10 cellular contexts compared by ENCODE assay signal in genomic region chr2:12317853-12318426, GRCh38.
DNase-seq lines count a peak whose midpoint lies in the region; ATAC-seq, FAIRE-seq and TF ChIP-seq lines count a peak whose summit lies in the region.
"Had no signal": no experiment of that assay in that cellular context is flagged by ENCODE, and none has a peak within 500 bp of the region (broad histone marks: within the 10 kb centered on the region; RNA-seq: fewer than 3 reads in every experiment).

No MANE protein-coding gene starts in this region.

- TF ChIP-seq EP300 in transverse colon (IDR thresholded peaks at IDR 0.05; ENCODE audit: low read depth) = no peak

- no peaks in the 10 kb centered on the region for H3K9me3 ChIP-seq in transverse colon
- no peaks in the 10 kb centered on the region for H3K9me3 ChIP-seq in WERI-Rb-1 (ENCODE audit: severe bottlenecking)
- no peaks in the 10 kb centered on the region for H3K9me3 ChIP-seq in CD4-positive, alpha-beta T cell (ENCODE audit: control insufficient read depth, low read length)

- H3K27me3 Mint-ChIP-seq in CD4-positive, alpha-beta T cell = no peaks in the 10 kb centered on the region
- H3K27me3 Mint-ChIP-seq: central memory CD8-positive, alpha-beta T cell had no signal

- POLR2A ChIA-PET in CD4-positive, alpha-beta T cell (lab: Charles Lee) = no interaction called here

- H3K27me3 ChIP-seq in bronchial epithelial cell (ENCODE audit: control insufficient read depth, insufficient read depth, low read length) (no peaks in the 10 kb centered on the region), transverse colon (no peaks in the 10 kb centered on the region), WERI-Rb-1 (ENCODE audit: insufficient read depth, low read depth, severe bottlenecking) (no peaks in the 10 kb centered on the region)
- H3K27me3 ChIP-seq in CD4-positive, alpha-beta T cell (ENCODE audit: control insufficient read depth, insufficient read depth, low read length) = no peaks in the 10 kb centered on the region

- no peaks in the 10 kb centered on the region for H3K36me3 Mint-ChIP-seq in CD4-positive, alpha-beta T cell (ENCODE audit: low read depth)

- no peaks in the 10 kb centered on the region for H3K9me3 Mint-ChIP-seq in CD4-positive, alpha-beta T cell
- H3K9me3 Mint-ChIP-seq: central memory CD8-positive, alpha-beta T cell had no signal

- intact Hi-C loops in transverse colon (cut with DNase I; ENCODE audit: low total_unique reads) = no loop called here
- intact Hi-C loops in CD4-positive, alpha-beta T cell (cut with DNase I, micrococcal nuclease) = no loop called here

- in situ Hi-C loops in transverse colon (cut with MboI; ENCODE audit: low pct_ligation_motif_present in 1 of 4, low pct_unique_long_range_greater_than_20kb in 1 of 4, low sequenced_read_pairs in 3 of 4) = no loop called here

- CTCF ChIA-PET in CD4-positive, alpha-beta T cell (lab: Charles Lee) = no interaction called here

- H3K4me1 ChIP-seq in transverse colon = peaks cover 15 to 41% (median 38%) of the 10 kb centered on the region in 4 donors

- H3K27ac ChIP-seq in transverse colon (peak overlapping the region; percentile 66 to 84 (median 80)), WERI-Rb-1 (no peak overlapping the region)
- H3K27ac ChIP-seq in CD4-positive, alpha-beta T cell (ENCODE audit: low read depth, low read length) = no peak overlapping the region

- peak; percentile 94 for DNase-seq in HT1080 (ENCODE audit: low read depth)
- peak; percentile 93 for DNase-seq in bronchial epithelial cell (ENCODE audit: low read depth)
- peak; percentile 89 for DNase-seq in kidney glomerular epithelial cell (lab: John Stamatoyannopoulos, UW)
- DNase-seq in transverse colon = peak; percentile 52
- no peak for DNase-seq in WERI-Rb-1
- no peak for DNase-seq in CD4-positive, alpha-beta T cell
- no peak for DNase-seq in globus pallidus (ENCODE audit: low spot score)
- DNase-seq: NCI-H1930 had no signal

- no peak for ATAC-seq in CD4-positive, alpha-beta T cell (ENCODE audit: poor library complexity)
- ATAC-seq in GM19397 (IDR thresholded peaks at IDR 0.05; ENCODE audit: unreplicated experiment) = no peak

- TF ChIP-seq POLR2A in transverse colon (IDR thresholded peaks at IDR 0.05) = no peak

- no peak for FAIRE-seq in bronchial epithelial cell (lab: Jason Lieb, UNC)

- H3K4me3 ChIP-seq in bronchial epithelial cell (ENCODE audit: low read depth, low read length) (no peak overlapping the region), transverse colon (no peak overlapping the region), WERI-Rb-1 (ENCODE audit: low read depth, low read length) (no peak overlapping the region)

- TF ChIP-seq CTCF in bronchial epithelial cell (IDR thresholded peaks at IDR 0.05; ENCODE audit: insufficient read depth, low read length, severe bottlenecking) = no peak
- TF ChIP-seq CTCF in transverse colon (IDR thresholded peaks at IDR 0.05) = no peak
- no peak for TF ChIP-seq CTCF in WERI-Rb-1 (IDR thresholded peaks at IDR 0.05; ENCODE audit: low read depth, low read length)
- no peak for TF ChIP-seq CTCF in CD4-positive, alpha-beta T cell (IDR thresholded peaks at IDR 0.05)

- no peak overlapping the region for H3K4me3 Mint-ChIP-seq in CD4-positive, alpha-beta T cell
- H3K4me3 Mint-ChIP-seq: central memory CD8-positive, alpha-beta T cell had no signal

- H3K36me3 ChIP-seq in bronchial epithelial cell (ENCODE audit: control insufficient read depth, insufficient read depth, low read length) = no peaks in the 10 kb centered on the region
- H3K36me3 ChIP-seq in transverse colon = no peaks in the 10 kb centered on the region
- H3K36me3 ChIP-seq in WERI-Rb-1 = no peaks in the 10 kb centered on the region

- H3K4me1 Mint-ChIP-seq in CD4-positive, alpha-beta T cell (ENCODE audit: low read depth) = peaks cover 16% of the 10 kb centered on the region
- H3K4me1 Mint-ChIP-seq: central memory CD8-positive, alpha-beta T cell had no signal

- no peak overlapping the region for H3K27ac Mint-ChIP-seq in CD4-positive, alpha-beta T cell

- 20 to 45% methylated on average over 1 to 5 of the region's 5 CpGs for WGBS in transverse colon (ENCODE audit: low coverage in 1 of 2), 2 donors

Comparison
In these comparisons a context has a peak if more than half of its experiments do, and no peak if none do; other contexts are left out.
1. DNase-seq: peak in HT1080 (single experiment), bronchial epithelial cell (single experiment), kidney glomerular epithelial cell (single experiment) and transverse colon (single experiment); none in WERI-Rb-1 (single experiment), CD4-positive, alpha-beta T cell (0 of 10) and globus pallidus (single experiment).
2. H3K27ac ChIP-seq: peak in transverse colon (4 of 4); none in WERI-Rb-1 (single experiment) and CD4-positive, alpha-beta T cell (single experiment).